In genomic region chr6:130959938-130960337, GRCh38 we compare ENCODE assay signal across 31 cellular contexts.
"Had no signal": no experiment of that assay in that cellular context is flagged by ENCODE, and none has a peak within 500 bp of the region (broad histone marks: within the 10 kb centered on the region; RNA-seq: fewer than 3 reads in every experiment).

No MANE protein-coding gene starts in this region.

- H3K9me3 Mint-ChIP-seq: activated CD4-positive, alpha-beta T cell treated with anti-CD3 and anti-CD28 coated beads, Interleukin-2, amount 10 ng/mL, durations not matched to agents 24 days and 14 days; activated CD8-positive, alpha-beta T cell treated with anti-CD3 and anti-CD28 coated beads for 36 hours; activated naive CD8-positive, alpha-beta T cell treated with anti-CD3 and anti-CD28 coated beads for 36 hours; activated T-helper 17 cell treated with anti-CD3 and anti-CD28 coated beads, Interleukin-2, amount 50 U/mL, for 72 hours had no signal

- H3K27ac Mint-ChIP-seq: activated CD4-positive, alpha-beta T cell treated with anti-CD3 and anti-CD28 coated beads, Interleukin-2, amount 10 ng/mL, durations not matched to agents 24 days and 14 days; activated CD8-positive, alpha-beta T cell treated with anti-CD3 and anti-CD28 coated beads for 36 hours; activated naive CD8-positive, alpha-beta T cell treated with anti-CD3 and anti-CD28 coated beads for 36 hours; activated T-cell treated with anti-CD3 and anti-CD28 coated beads, Interleukin-2, amount 50 U/mL, for 72 hours; activated T-helper 17 cell treated with anti-CD3 and anti-CD28 coated beads, Interleukin-2, amount 50 U/mL, for 72 hours had no signal

- DNase-seq: activated CD4-positive, alpha-beta T cell treated with anti-CD3 and anti-CD28 coated beads, Interleukin-2, amount 10 ng/mL, durations not matched to agents 24 days and 14 days; activated CD4-positive, alpha-beta T cell treated with anti-CD3 and anti-CD28 coated beads, Interleukin-2, amount 50 U/mL, for 4 hours; activated CD8-positive, alpha-beta T cell treated with anti-CD3 and anti-CD28 coated beads for 36 hours; activated effector memory CD4-positive, alpha-beta T cell treated with anti-CD3 and anti-CD28 coated beads, Interleukin-2, amount 50 U/mL, for 16 hours; activated naive CD4-positive, alpha-beta T cell; activated naive CD4-positive, alpha-beta T cell treated with anti-CD3 and anti-CD28 coated beads, Interleukin-2, amount 50 U/mL, for 16 hours; activated naive CD8-positive, alpha-beta T cell treated with anti-CD3 and anti-CD28 coated beads for 36 hours; activated T-cell treated with anti-CD3 and anti-CD28 coated beads, Interleukin-2, amount 50 U/mL, for 1 hour; activated T-cell treated with anti-CD3 and anti-CD28 coated beads, Interleukin-2, amount 50 U/mL, for 72 hours; amniotic stem cell; aorta; Karpas-422; MV-4-11; NCI-H1092 treated with DMSO at 0.1 percent for 48 hours; NCI-H1417; NCI-H146; NCI-H187; NCI-H2029 treated with DMSO at 0.1 percent for 48 hours; NCI-H2107; NCI-H2171; NCI-H510A; NCI-H526; NCI-H774; NK-92 treated with Interleukin-12 subunit alpha and Interleukin-12 subunit beta, amount 100 ng/mL, for 24 hours; PC-3; Right ventricle myocardium superior; SW 1271; T-helper 1 cell; T1000 had no signal

- H3K27me3 Mint-ChIP-seq: activated CD4-positive, alpha-beta T cell treated with anti-CD3 and anti-CD28 coated beads, Interleukin-2, amount 10 ng/mL, durations not matched to agents 24 days and 14 days; activated CD8-positive, alpha-beta T cell treated with anti-CD3 and anti-CD28 coated beads for 36 hours; activated naive CD8-positive, alpha-beta T cell treated with anti-CD3 and anti-CD28 coated beads for 36 hours; activated T-helper 17 cell treated with anti-CD3 and anti-CD28 coated beads, Interleukin-2, amount 50 U/mL, for 72 hours had no signal

- H3K4me3 Mint-ChIP-seq: activated CD4-positive, alpha-beta T cell treated with anti-CD3 and anti-CD28 coated beads, Interleukin-2, amount 10 ng/mL, durations not matched to agents 24 days and 14 days; activated CD8-positive, alpha-beta T cell treated with anti-CD3 and anti-CD28 coated beads for 36 hours; activated naive CD8-positive, alpha-beta T cell treated with anti-CD3 and anti-CD28 coated beads for 36 hours; activated T-cell treated with anti-CD3 and anti-CD28 coated beads, Interleukin-2, amount 50 U/mL, for 72 hours; activated T-helper 17 cell treated with anti-CD3 and anti-CD28 coated beads, Interleukin-2, amount 50 U/mL, for 72 hours had no signal

- FAIRE-seq: TTC549 had no signal

- ATAC-seq: activated CD8-positive, alpha-beta T cell treated with anti-CD3 and anti-CD28 coated beads for 36 hours; activated T-cell treated with anti-CD3 and anti-CD28 coated beads, Interleukin-2, amount 50 U/mL, for 72 hours; activated T-helper 17 cell treated with anti-CD3 and anti-CD28 coated beads, Interleukin-2, amount 50 U/mL, for 72 hours; PC-3 had no signal

- H3K4me1 Mint-ChIP-seq: activated CD4-positive, alpha-beta T cell treated with anti-CD3 and anti-CD28 coated beads, Interleukin-2, amount 10 ng/mL, durations not matched to agents 24 days and 14 days; activated T-helper 17 cell treated with anti-CD3 and anti-CD28 coated beads, Interleukin-2, amount 50 U/mL, for 72 hours had no signal
